In the genomic region with DNA sequence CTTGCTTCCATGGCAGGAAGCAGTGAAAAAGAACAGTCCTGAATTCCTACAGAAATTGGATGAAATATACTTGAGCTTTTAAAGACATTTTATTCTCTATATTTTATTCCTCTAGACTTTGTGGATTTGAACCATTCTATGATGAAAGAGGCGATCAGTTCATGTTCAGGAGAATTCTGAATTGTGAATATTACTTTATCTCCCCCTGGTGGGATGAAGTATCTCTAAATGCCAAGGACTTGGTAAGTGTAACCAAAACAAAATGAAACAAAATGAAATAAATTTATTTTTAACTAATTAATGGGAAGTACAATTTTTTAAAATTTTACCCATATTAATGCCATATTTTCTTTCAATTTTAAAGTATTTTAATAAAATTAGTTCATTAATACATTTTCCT, we compare ENCODE assay signal across 17 cellular contexts. TPM values are rescaled to one million over a fixed set of nuclear protein-coding genes. Genes with fewer than 3 reads are reported as not detected.
DNase-seq lines count a peak whose midpoint lies in the region; FAIRE-seq and TF ChIP-seq lines count a peak whose summit lies in the region.
"Had no signal": no experiment of that assay in that cellular context is flagged by ENCODE, and none has a peak within 500 bp of the region (broad histone marks: within the 10 kb centered on the region; RNA-seq: fewer than 3 reads in every experiment).

No MANE protein-coding gene starts in this region.

- no peak overlapping the region for H3K4me3 ChIP-seq in adipocyte (ENCODE audit: low read length)
- H3K4me3 ChIP-seq in kidney (ENCODE audit: low read length in 2 of 2), result no peak overlapping the region
- no peak overlapping the region for H3K4me3 ChIP-seq in H7 (ENCODE audit: insufficient read depth, low read depth, low read length)
- H3K4me3 ChIP-seq: PC-9 had no signal

- H3K9me3 ChIP-seq in adipocyte (ENCODE audit: control insufficient read depth, low read length) (no peaks in the 10 kb centered on the region), kidney (ENCODE audit: control insufficient read depth in 1 of 2, low read length in 2 of 2) (no peaks in the 10 kb centered on the region)
- H3K9me3 ChIP-seq: Caco-2 had no signal

- H3K36me3 ChIP-seq in adipocyte (ENCODE audit: control insufficient read depth, insufficient read depth, low read length, severe bottlenecking) (no peaks in the 10 kb centered on the region), kidney (ENCODE audit: control insufficient read depth in 1 of 2, insufficient read depth in 2 of 2, low read length in 2 of 2) (no peaks in the 10 kb centered on the region), H7 (replicated peaks; ENCODE audit: control insufficient read depth, insufficient read depth, low read length) (no peaks in the 10 kb centered on the region)

- H3K27me3 ChIP-seq in adipocyte (replicated peaks; ENCODE audit: control insufficient read depth, insufficient read depth, low read length) (no peaks in the 10 kb centered on the region), H7 (ENCODE audit: control insufficient read depth, insufficient read depth, low read length) (no peaks in the 10 kb centered on the region)

- no peak overlapping the region for H3K27ac ChIP-seq in kidney (ENCODE audit: low read depth in 2 of 2, low read length in 2 of 2)
- H3K27ac ChIP-seq: PC-9 had no signal

- TF ChIP-seq CTCF in D721Med (IDR thresholded peaks at IDR 0.05; ENCODE audit: insufficient read depth, missing control alignments), result peak; percentile 22
- TF ChIP-seq CTCF in kidney (IDR thresholded peaks at IDR 0.05; ENCODE audit: borderline replicate concordance, extremely low read depth, insufficient read depth), result no peak

- H3K9ac ChIP-seq in adipocyte (ENCODE audit: low read length) (no peak overlapping the region), kidney (ENCODE audit: low read length in 2 of 2) (no peak overlapping the region)

- no peak for FAIRE-seq in D721Med (lab: Jason Lieb, UNC)
- FAIRE-seq in kidney (lab: Jason Lieb, UNC), result peak; percentile 44
- FAIRE-seq: islet of Langerhans had no signal

- intact Hi-C loops in kidney (cut with DNase I), result no loop called here

- no peak for DNase-seq in D721Med (ENCODE audit: insufficient read length, low spot score)
- DNase-seq in HCEC 1CT, result peak; percentile 31
- DNase-seq in adipocyte (ENCODE audit: low read depth), result peak; percentile 50
- no peak for DNase-seq in kidney
- DNase-seq in H7, result no peak
- no peak for DNase-seq in activated CD4-positive, alpha-beta T cell treated with anti-CD3 and anti-CD28 coated beads for 4 hours
- DNase-seq in SIG-M5 (lab: John Stamatoyannopoulos, UW), result no peak
- DNase-seq: activated CD4-positive, alpha-beta T cell treated with anti-CD3 and anti-CD28 coated beads for 1 hour; activated naive CD8-positive, alpha-beta T cell treated with anti-CD3 and anti-CD28 coated beads, Interleukin-2, amount 10 ng/mL, durations not matched to agents 7 days and 5 days; Caco-2; midbrain; NCI-H2107; PC-9; posterior cingulate gyrus; stimulated activated CD4-positive, alpha-beta T cell treated with anti-CD3 and anti-CD28 coated beads, Interleukin-15, amount 100 ng/mL, for 24 hours; T-helper 1 cell had no signal

- H3K4me1 ChIP-seq in adipocyte (ENCODE audit: control insufficient read depth, insufficient read depth, low read length) (peaks cover 4% of the 10 kb centered on the region), kidney (ENCODE audit: control insufficient read depth in 1 of 2, insufficient read depth in 1 of 2, low read depth in 1 of 2, low read length in 2 of 2) (no peaks in the 10 kb centered on the region)
- H3K4me1 ChIP-seq: Caco-2 had no signal

RNA-seq across cellular contexts. Expression of a gene that starts 34.1 kb away (rescaled TPM):
- total RNA-seq in kidney, result 12.6 TPM
- 10.4 TPM for polyA plus RNA-seq in kidney (ENCODE audit: insufficient read depth, low read depth, low replicate concordance)
- total RNA-seq in H7 (2014; rRNA removed; shearing (Covaris generic)), result 41.0 and 70.7 TPM in 2 replicates

Comparison
In these comparisons a context has a peak if more than half of its experiments do, and no peak if none do; other contexts are left out.
1. DNase-seq: peak in HCEC 1CT (single experiment) and adipocyte (single experiment); none in D721Med (single experiment), kidney (single experiment), H7 (single experiment), activated CD4-positive, alpha-beta T cell treated with anti-CD3 and anti-CD28 coated beads for 4 hours (0 of 2) and SIG-M5 (single experiment).